33 cellular contexts compared by ENCODE assay signal in genomic region chr9:21135736-21136135, GRCh38. TPM values are rescaled to one million over a fixed set of nuclear protein-coding genes. Genes with fewer than 3 reads are reported as not detected.
"Had no signal": no experiment of that assay in that cellular context is flagged by ENCODE, and none has a peak within 500 bp of the region (broad histone marks: within the 10 kb centered on the region; RNA-seq: fewer than 3 reads in every experiment).

No MANE protein-coding gene starts in this region.

- H3K4me3 Mint-ChIP-seq: activated CD8-positive, alpha-beta T cell treated with anti-CD3 and anti-CD28 coated beads for 36 hours; activated naive CD4-positive, alpha-beta T cell treated with anti-CD3 and anti-CD28 coated beads for 36 hours; activated T-cell treated with anti-CD3 and anti-CD28 coated beads, Interleukin-2, amount 50 U/mL, for 72 hours; activated T-helper 17 cell treated with anti-CD3 and anti-CD28 coated beads, Interleukin-2, amount 50 U/mL, for 72 hours; brain had no signal

- H3K4me1 ChIP-seq: adrenal gland had no signal

- H3K9me3 ChIP-seq: adrenal gland had no signal

- ATAC-seq: activated CD8-positive, alpha-beta T cell treated with anti-CD3 and anti-CD28 coated beads for 36 hours; activated naive CD4-positive, alpha-beta T cell treated with anti-CD3 and anti-CD28 coated beads, Interleukin-2, amount 50 U/mL, for 72 hours; activated T-cell treated with anti-CD3 and anti-CD28 coated beads, Interleukin-2, amount 50 U/mL, for 72 hours; activated T-helper 17 cell treated with anti-CD3 and anti-CD28 coated beads, Interleukin-2, amount 50 U/mL, for 72 hours had no signal

- H3K4me1 Mint-ChIP-seq: activated T-helper 17 cell treated with anti-CD3 and anti-CD28 coated beads, Interleukin-2, amount 50 U/mL, for 72 hours; brain had no signal

- H3K27ac ChIP-seq: adrenal gland, KMS-11, VCaP had no signal

- DNase-seq: activated CD4-positive, alpha-beta T cell treated with anti-CD3 and anti-CD28 coated beads for 1 hour; activated CD4-positive, alpha-beta T cell treated with anti-CD3 and anti-CD28 coated beads for 48 hours; activated CD4-positive, CD25-positive, alpha-beta regulatory T cell; activated CD8-positive, alpha-beta T cell treated with anti-CD3 and anti-CD28 coated beads for 36 hours; activated gamma-delta T cell; activated naive CD4-positive, alpha-beta T cell treated with anti-CD3 and anti-CD28 coated beads for 36 hours; activated T-cell treated with anti-CD3 and anti-CD28 coated beads, Interleukin-2, amount 50 U/mL, for 1 hour; activated T-cell treated with anti-CD3 and anti-CD28 coated beads, Interleukin-2, amount 50 U/mL, for 72 hours; adrenal gland; caudate nucleus; cerebellar nuclear complex; NCI-H1092 treated with DMSO at 0.1 percent for 48 hours; NCI-H1417; NCI-H187 treated with DMSO at 0.1 percent for 48 hours; NCI-H2081; NCI-H2171 treated with DMSO at 0.1 percent for 48 hours; NCI-H226; NCI-H446 treated with DMSO at 0.1 percent for 48 hours; NCI-H524; Right ventricle myocardium superior; SW 1271; T-helper 1 cell; T-helper 2 cell; T-helper 9 cell had no signal

- H3K9ac ChIP-seq: KMS-11 had no signal

- H3K4me2 ChIP-seq: KMS-11 had no signal

- H3K9me3 Mint-ChIP-seq: activated CD8-positive, alpha-beta T cell treated with anti-CD3 and anti-CD28 coated beads for 36 hours; activated naive CD4-positive, alpha-beta T cell treated with anti-CD3 and anti-CD28 coated beads for 36 hours; activated naive CD4-positive, alpha-beta T cell treated with anti-CD3 and anti-CD28 coated beads, Interleukin-2, amount 50 U/mL, for 72 hours; activated T-cell treated with anti-CD3 and anti-CD28 coated beads, Interleukin-2, amount 50 U/mL, for 72 hours; activated T-helper 17 cell treated with anti-CD3 and anti-CD28 coated beads, Interleukin-2, amount 50 U/mL, for 72 hours; brain had no signal

- H3K36me3 Mint-ChIP-seq: activated naive CD4-positive, alpha-beta T cell treated with anti-CD3 and anti-CD28 coated beads, Interleukin-2, amount 50 U/mL, for 72 hours; brain had no signal

- H3K27ac Mint-ChIP-seq: activated CD8-positive, alpha-beta T cell treated with anti-CD3 and anti-CD28 coated beads for 36 hours; activated naive CD4-positive, alpha-beta T cell treated with anti-CD3 and anti-CD28 coated beads for 36 hours; activated naive CD4-positive, alpha-beta T cell treated with anti-CD3 and anti-CD28 coated beads, Interleukin-2, amount 50 U/mL, for 72 hours; activated T-cell treated with anti-CD3 and anti-CD28 coated beads, Interleukin-2, amount 50 U/mL, for 72 hours; activated T-helper 17 cell treated with anti-CD3 and anti-CD28 coated beads, Interleukin-2, amount 50 U/mL, for 72 hours; brain had no signal

- H3K27me3 Mint-ChIP-seq: activated CD8-positive, alpha-beta T cell treated with anti-CD3 and anti-CD28 coated beads for 36 hours; brain had no signal

- H3K36me3 ChIP-seq: adrenal gland had no signal

- H3K27me3 ChIP-seq: adrenal gland had no signal

- H3K4me3 ChIP-seq: adrenal gland had no signal

RNA-seq across cellular contexts. Expression of gene IFNW1, which starts 5.9 kb away (rescaled TPM):
- total RNA-seq: activated CD8-positive, alpha-beta memory T cell treated with anti-CD3 and anti-CD28 coated beads for 36 hours; activated CD8-positive, alpha-beta T cell treated with anti-CD3 and anti-CD28 coated beads for 36 hours; activated naive CD4-positive, alpha-beta T cell treated with anti-CD3 and anti-CD28 coated beads for 36 hours; activated naive CD4-positive, alpha-beta T cell treated with anti-CD3 and anti-CD28 coated beads, Interleukin-2, amount 50 U/mL, for 72 hours; activated T-cell treated with anti-CD3 and anti-CD28 coated beads, Interleukin-2, amount 50 U/mL, for 72 hours; activated T-helper 17 cell treated with anti-CD3 and anti-CD28 coated beads, Interleukin-2, amount 50 U/mL, for 72 hours; adrenal gland; bronchial epithelial cell; LHCN-M2; M059J; Right ventricle myocardium superior had no signal
- polyA plus RNA-seq: adrenal gland had no signal

RNA-seq across cellular contexts. Expression of gene IFNA21, which starts 30.7 kb away (rescaled TPM):
- total RNA-seq: activated CD8-positive, alpha-beta memory T cell treated with anti-CD3 and anti-CD28 coated beads for 36 hours; activated CD8-positive, alpha-beta T cell treated with anti-CD3 and anti-CD28 coated beads for 36 hours; activated naive CD4-positive, alpha-beta T cell treated with anti-CD3 and anti-CD28 coated beads for 36 hours; activated naive CD4-positive, alpha-beta T cell treated with anti-CD3 and anti-CD28 coated beads, Interleukin-2, amount 50 U/mL, for 72 hours; activated T-cell treated with anti-CD3 and anti-CD28 coated beads, Interleukin-2, amount 50 U/mL, for 72 hours; activated T-helper 17 cell treated with anti-CD3 and anti-CD28 coated beads, Interleukin-2, amount 50 U/mL, for 72 hours; adrenal gland; bronchial epithelial cell; LHCN-M2; M059J; Right ventricle myocardium superior had no signal
- polyA plus RNA-seq: adrenal gland had no signal

RNA-seq across cellular contexts. Expression of gene IFNA4, which starts 51.7 kb away (rescaled TPM):
- total RNA-seq: activated CD8-positive, alpha-beta memory T cell treated with anti-CD3 and anti-CD28 coated beads for 36 hours; activated CD8-positive, alpha-beta T cell treated with anti-CD3 and anti-CD28 coated beads for 36 hours; activated naive CD4-positive, alpha-beta T cell treated with anti-CD3 and anti-CD28 coated beads for 36 hours; activated naive CD4-positive, alpha-beta T cell treated with anti-CD3 and anti-CD28 coated beads, Interleukin-2, amount 50 U/mL, for 72 hours; activated T-cell treated with anti-CD3 and anti-CD28 coated beads, Interleukin-2, amount 50 U/mL, for 72 hours; activated T-helper 17 cell treated with anti-CD3 and anti-CD28 coated beads, Interleukin-2, amount 50 U/mL, for 72 hours; adrenal gland; bronchial epithelial cell; LHCN-M2; M059J; Right ventricle myocardium superior had no signal
- polyA plus RNA-seq: adrenal gland had no signal

RNA-seq across cellular contexts. Expression of gene IFNB1, which starts 58.0 kb away (rescaled TPM):
- total RNA-seq: activated T-helper 17 cell treated with anti-CD3 and anti-CD28 coated beads, Interleukin-2, amount 50 U/mL, for 72 hours; adrenal gland; LHCN-M2; Right ventricle myocardium superior had no signal
- polyA plus RNA-seq: adrenal gland had no signal
